10 cellular contexts compared by ENCODE assay signal in the genomic region with DNA sequence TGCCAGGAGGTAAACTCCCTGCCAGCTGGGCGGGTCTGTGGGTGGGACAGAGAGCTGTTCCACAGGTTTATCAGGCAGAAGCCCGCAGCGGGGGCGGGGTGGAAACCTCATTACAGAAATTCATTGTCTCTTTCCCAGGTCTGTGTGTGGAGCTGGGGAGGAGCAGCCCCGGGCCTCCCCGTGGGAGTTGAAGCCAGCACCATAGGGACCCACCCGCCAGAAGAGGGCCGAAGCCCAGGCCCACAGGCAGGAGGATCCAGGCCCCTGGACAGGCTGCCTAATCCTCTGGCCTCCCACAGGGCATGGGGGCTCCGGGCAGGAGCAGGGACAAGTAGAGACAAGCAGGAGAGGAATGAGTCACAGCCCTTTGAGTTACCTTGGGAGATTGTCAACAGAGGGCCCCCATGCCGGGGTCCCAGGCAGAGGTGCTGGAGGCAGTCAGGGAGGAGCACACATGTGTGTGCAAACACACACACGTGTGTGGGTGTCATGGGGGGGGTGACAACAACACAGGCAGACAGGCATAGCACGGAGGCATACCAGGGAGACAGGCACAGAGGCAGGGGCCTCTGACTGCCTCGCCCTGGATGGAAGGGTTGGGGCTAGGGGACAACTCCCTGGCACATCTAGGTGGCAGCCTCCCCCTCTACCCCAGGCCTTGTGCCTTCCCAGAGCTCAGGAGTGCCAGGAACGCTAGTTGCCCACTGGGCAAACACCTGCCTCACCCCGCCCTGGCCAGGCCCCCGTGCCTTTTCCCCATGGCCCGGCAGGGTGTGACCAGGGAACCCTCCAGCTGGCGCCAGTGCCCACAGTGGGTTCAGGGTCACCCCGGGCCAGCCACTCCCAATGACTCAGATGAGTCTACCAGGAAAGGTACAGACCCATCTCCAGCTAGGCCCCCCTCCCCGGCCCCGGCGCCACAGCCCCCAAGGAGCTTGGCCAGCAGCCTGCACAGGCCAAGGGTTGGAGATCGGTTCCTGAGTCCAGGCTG. TPM values are rescaled to one million over a fixed set of nuclear protein-coding genes. Genes with fewer than 3 reads are reported as not detected.
A peak's percentile ranks its signal among the peaks of the same experiment; 100 is the strongest.
DNase-seq lines count a peak whose midpoint lies in the region; ATAC-seq, FAIRE-seq and TF ChIP-seq lines count a peak whose summit lies in the region.
"Had no signal": no experiment of that assay in that cellular context is flagged by ENCODE, and none has a peak within 500 bp of the region (broad histone marks: within the 10 kb centered on the region; RNA-seq: fewer than 3 reads in every experiment).

No MANE protein-coding gene starts in this region.

- CTCF ChIA-PET in CD8-positive, alpha-beta memory T cell (lab: Charles Lee) = interaction anchor here (0.7 to 32.1 kb wide), 4 partner anchors 20 to 58 kb away, joined by 3 to 1256 read pairs (median 160); partner anchors contain the start of genes EHD1 and MEN1

- peak overlapping the region; percentile 61; the same call in 1 of the 2 replicates for H3K9ac ChIP-seq in HUES64 (ENCODE audit: low read depth, low read length)

- no peaks in the 10 kb centered on the region for H3K36me3 ChIP-seq in CD8-positive, alpha-beta memory T cell (ENCODE audit: insufficient read depth, low read length)
- peaks cover 16% of the 10 kb centered on the region for H3K36me3 ChIP-seq in HUES64 (ENCODE audit: insufficient read depth, low read length)

- H3K36me3 Mint-ChIP-seq in CD8-positive, alpha-beta memory T cell = peaks cover 0 to 12% (median 0%) of the 10 kb centered on the region in 3 donors
- H3K36me3 Mint-ChIP-seq in naive thymus-derived CD8-positive, alpha-beta T cell = peaks cover 0 to 7% (median 2%) of the 10 kb centered on the region in 3 donors

- H3K9me3 Mint-ChIP-seq in CD8-positive, alpha-beta memory T cell = no peaks in the 10 kb centered on the region
- no peaks in the 10 kb centered on the region for H3K9me3 Mint-ChIP-seq in naive thymus-derived CD8-positive, alpha-beta T cell

- WGBS in HUES64 = 63% methylated on average over 23 of the region's 23 CpGs

- peak overlapping the region; percentile 47 for H3K27ac ChIP-seq in CD8-positive, alpha-beta memory T cell (ENCODE audit: low read depth, low read length)
- peak overlapping the region; percentile 69 for H3K27ac ChIP-seq in HUES64 (ENCODE audit: low read depth, low read length)
- H3K27ac ChIP-seq: HL-60 had no signal

- in situ Hi-C loops in T47D (cut with HindIII; ENCODE audit: low pct_unique_long_range_greater_than_20kb, low sequenced_read_pairs) = no loop called here

- H3K27ac Mint-ChIP-seq in CD8-positive, alpha-beta memory T cell = peak overlapping the region in 3 of 8 donors; percentile 68 to 83 (median 70)
- H3K27ac Mint-ChIP-seq in naive thymus-derived CD8-positive, alpha-beta T cell = peak overlapping the region in 8 of 10 donors; percentile 22 to 90 (median 70)

- POLR2A ChIA-PET in CD8-positive, alpha-beta memory T cell (lab: Charles Lee) = interaction anchor here (0.6 to 1.5 kb wide), 3 partner anchors 98 to 542 kb away, joined by 3 to 6 read pairs (median 4); partner anchors contain the start of gene RASGRP2
- POLR2A ChIA-PET in naive thymus-derived CD8-positive, alpha-beta T cell (lab: Charles Lee) = interaction anchor here (1.0 to 29.4 kb wide), 7 partner anchors 33 to 269 kb away, joined by 3 to 2449 read pairs (median 6); partner anchors contain the start of genes EHD1, MEN1, RASGRP2 and SF1

- H3K4me1 Mint-ChIP-seq in CD8-positive, alpha-beta memory T cell = peaks cover 21 to 28% (median 23%) of the 10 kb centered on the region in 3 donors
- H3K4me1 Mint-ChIP-seq in naive thymus-derived CD8-positive, alpha-beta T cell = peaks cover 15 to 33% (median 29%) of the 10 kb centered on the region in 4 donors

- ATAC-seq in naive thymus-derived CD8-positive, alpha-beta T cell = no peak

- peak overlapping the region; percentile 60 for H3K4me3 ChIP-seq in CD8-positive, alpha-beta memory T cell (ENCODE audit: low read length)
- peak overlapping the region; percentile 87 for H3K4me3 ChIP-seq in HUES64 (ENCODE audit: low read length)

- no peak for TF ChIP-seq POLR2A in GM12891 (IDR thresholded peaks at IDR 0.05; ENCODE audit: low read depth, low read length)

- no peak for FAIRE-seq in GM12891 (lab: Jason Lieb, UNC)

- H3K4me1 ChIP-seq in CD8-positive, alpha-beta memory T cell (ENCODE audit: insufficient read depth, low read length) = peaks cover 29% of the 10 kb centered on the region
- peaks cover 10% of the 10 kb centered on the region; the same call in 1 of the 2 replicates for H3K4me1 ChIP-seq in HUES64 (ENCODE audit: insufficient read depth, low read length)

- peak overlapping the region; percentile 77 to 90 (median 85) for H3K4me3 Mint-ChIP-seq in CD8-positive, alpha-beta memory T cell
- peak overlapping the region; percentile 79 to 95 (median 91) for H3K4me3 Mint-ChIP-seq in naive thymus-derived CD8-positive, alpha-beta T cell

- H3K9me3 ChIP-seq in CD8-positive, alpha-beta memory T cell (ENCODE audit: low read length) = no peaks in the 10 kb centered on the region
- no peaks in the 10 kb centered on the region for H3K9me3 ChIP-seq in HUES64 (ENCODE audit: insufficient read depth, low read depth, low read length)

- H3K27me3 Mint-ChIP-seq in CD8-positive, alpha-beta memory T cell = no peaks in the 10 kb centered on the region
- H3K27me3 Mint-ChIP-seq in naive thymus-derived CD8-positive, alpha-beta T cell = no peaks in the 10 kb centered on the region

- no peak for DNase-seq in CD8-positive, alpha-beta memory T cell
- DNase-seq in T47D (ENCODE audit: low read depth in 1 of 2, low spot score in 1 of 2) (peak; percentile 60 to 85), GM12891 (ENCODE audit: insufficient read length, low spot score) (no peak), NCI-H1436 (lab: John Stamatoyannopoulos, UW) (no peak), NCI-H510A (lab: John Stamatoyannopoulos, UW) (no peak), NCI-H1930 (lab: John Stamatoyannopoulos, UW) (no peak)
- peak in 1 of 10 donors; percentile 57 for DNase-seq in naive thymus-derived CD8-positive, alpha-beta T cell
- DNase-seq: activated CD4-positive, alpha-beta T cell treated with anti-CD3 and anti-CD28 coated beads for 1 hour had no signal

- H3K27me3 ChIP-seq in CD8-positive, alpha-beta memory T cell (ENCODE audit: insufficient read depth, low read length, poor library complexity, severe bottlenecking) = no peaks in the 10 kb centered on the region
- no peaks in the 10 kb centered on the region for H3K27me3 ChIP-seq in HUES64 (ENCODE audit: insufficient read depth, low read length)

TF ChIP-seq in GM12891, 5 proteins besides CTCF, POLR2A, EP300 and RAD21:
- TF ChIP-seq POU2F2 (IDR thresholded peaks at IDR 0.05; ENCODE audit: low read depth, low read length) (no peak), POLR2AphosphoS5 (IDR thresholded peaks at IDR 0.05; ENCODE audit: low read depth, low read length) (no peak), TAF1 (IDR thresholded peaks at IDR 0.05; ENCODE audit: low read depth, low read length) (no peak), PAX5 (IDR thresholded peaks at IDR 0.05; ENCODE audit: insufficient read depth, low read length, severe bottlenecking) (no peak), SPI1 (IDR thresholded peaks at IDR 0.05; ENCODE audit: low read depth, low read length) (no peak)

RNA-seq across cellular contexts. Expression of gene CDC42BPG, which starts 1.3 kb away (rescaled TPM):
- 1 to 10 TPM in 1 of 2 experiments, under 1 TPM in 1; 0.66 to 2.3 TPM for total RNA-seq in CD8-positive, alpha-beta memory T cell
- polyA plus RNA-seq in CD8-positive, alpha-beta memory T cell = 0.52 TPM
- polyA plus RNA-seq in HUES64 (2013, experiment 1 of 2) = 4.0 TPM
- polyA plus RNA-seq in HUES64 (2013, experiment 2 of 2) = 4.4 TPM
- total RNA-seq in naive thymus-derived CD8-positive, alpha-beta T cell = 10 to 100 TPM in 1 of 2 experiments, 1 to 10 TPM in 1; 9.0 to 10.3 TPM
- under 1 TPM; 0.09 to 0.38 (median 0.13) TPM for polyA plus RNA-seq in naive thymus-derived CD8-positive, alpha-beta T cell
- polyA plus RNA-seq in GM12891 (2012; ENCODE audit: low read depth, missing spikeins) = 0.36 TPM

RNA-seq across cellular contexts. Expression of gene MEN1, which starts 32.8 kb away (rescaled TPM):
- 10 to 100 TPM; 45.8 to 47.7 TPM for total RNA-seq in CD8-positive, alpha-beta memory T cell
- polyA plus RNA-seq in CD8-positive, alpha-beta memory T cell = 45.0 TPM
- 31.5 TPM for polyA plus RNA-seq in HUES64 (2013, experiment 1 of 2)
- 36.6 TPM for polyA plus RNA-seq in HUES64 (2013, experiment 2 of 2)
- total RNA-seq in naive thymus-derived CD8-positive, alpha-beta T cell = 10 to 100 TPM; 50.7 to 54.1 TPM
- polyA plus RNA-seq in naive thymus-derived CD8-positive, alpha-beta T cell = 10 to 100 TPM; 22.1 to 57.4 (median 36.1) TPM
- 16.2 TPM for polyA plus RNA-seq in GM12891 (2012; ENCODE audit: low read depth, missing spikeins)

RNA-seq across cellular contexts. Expression of gene EHD1, which starts 35.3 kb away (rescaled TPM):
- 100 to 1,000 TPM; 102 to 110 TPM for total RNA-seq in CD8-positive, alpha-beta memory T cell
- 258 TPM for polyA plus RNA-seq in CD8-positive, alpha-beta memory T cell
- polyA plus RNA-seq in HUES64 (2013, experiment 1 of 2) = 20.5 TPM
- polyA plus RNA-seq in HUES64 (2013, experiment 2 of 2) = 19.7 TPM
- total RNA-seq in naive thymus-derived CD8-positive, alpha-beta T cell = 100 to 1,000 TPM; 217 to 226 TPM
- polyA plus RNA-seq in naive thymus-derived CD8-positive, alpha-beta T cell = 100 to 1,000 TPM; 137 to 164 (median 154) TPM
- 84.7 TPM for polyA plus RNA-seq in GM12891 (2012; ENCODE audit: low read depth, missing spikeins)

RNA-seq across cellular contexts. Expression of gene MAP4K2, which starts 40.1 kb away (rescaled TPM):
- total RNA-seq in CD8-positive, alpha-beta memory T cell = 10 to 100 TPM; 54.8 to 55.3 TPM
- 39.0 TPM for polyA plus RNA-seq in CD8-positive, alpha-beta memory T cell
- 14.1 TPM for polyA plus RNA-seq in HUES64 (2013, experiment 1 of 2)
- polyA plus RNA-seq in HUES64 (2013, experiment 2 of 2) = 16.9 TPM
- 100 to 1,000 TPM; 128 to 135 TPM for total RNA-seq in naive thymus-derived CD8-positive, alpha-beta T cell
- 10 to 100 TPM; 26.6 to 55.5 (median 30.3) TPM for polyA plus RNA-seq in naive thymus-derived CD8-positive, alpha-beta T cell
- 30.2 TPM for polyA plus RNA-seq in GM12891 (2012; ENCODE audit: low read depth, missing spikeins)

Comparison
In these comparisons a context has a peak if more than half of its experiments do, and no peak if none do; other contexts are left out.
1. DNase-seq: peak in T47D (2 of 2); none in CD8-positive, alpha-beta memory T cell (0 of 5), GM12891 (single experiment), NCI-H1436 (single experiment), NCI-H510A (single experiment) and NCI-H1930 (0 of 2).